Comparison of ENCODE assay signal across 20 cellular contexts in the genomic region with DNA sequence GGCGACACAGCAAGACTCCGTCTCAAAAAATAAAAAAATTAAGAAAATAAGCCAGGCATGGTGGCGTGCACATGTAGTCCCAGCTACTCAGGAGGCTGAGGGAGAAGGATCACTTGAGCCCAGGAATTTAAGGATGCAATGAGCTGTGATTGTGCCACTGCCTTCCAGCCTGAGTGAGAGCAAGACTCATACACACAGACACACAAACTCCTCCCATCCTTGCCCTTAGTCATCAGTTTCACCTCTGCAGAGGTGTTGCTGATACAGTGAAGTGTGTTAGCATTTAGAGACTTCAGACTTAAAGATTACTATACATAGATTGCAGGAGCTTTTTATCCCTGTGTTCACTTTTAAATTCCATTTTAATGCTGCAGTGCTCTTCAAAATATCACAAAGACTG. TPM values are rescaled to one million over a fixed set of nuclear protein-coding genes. Genes with fewer than 3 reads are reported as not detected.
DNase-seq lines count a peak whose midpoint lies in the region; ATAC-seq and TF ChIP-seq lines count a peak whose summit lies in the region.
"Had no signal": no experiment of that assay in that cellular context is flagged by ENCODE, and none has a peak within 500 bp of the region (broad histone marks: within the 10 kb centered on the region; RNA-seq: fewer than 3 reads in every experiment).

No MANE protein-coding gene starts in this region.

- H3K9me3 Mint-ChIP-seq in activated CD4-positive, alpha-beta T cell treated with anti-CD3 and anti-CD28 coated beads for 36 hours (ENCODE audit: low read depth): no peaks in the 10 kb centered on the region

- H3K4me3 Mint-ChIP-seq in activated CD4-positive, alpha-beta T cell treated with anti-CD3 and anti-CD28 coated beads for 36 hours: no peak overlapping the region

- TF ChIP-seq CTCF in 22Rv1 (IDR thresholded peaks at IDR 0.05) (no peak), foreskin keratinocyte (conservative IDR thresholded peaks at IDR 0.05) (no peak)

- H3K27me3 ChIP-seq in foreskin keratinocyte: no peaks in the 10 kb centered on the region
- H3K27me3 ChIP-seq: brain microvascular endothelial cell, left lung, upper lobe of right lung had no signal

- H3K36me3 Mint-ChIP-seq in activated CD4-positive, alpha-beta T cell treated with anti-CD3 and anti-CD28 coated beads for 36 hours (ENCODE audit: low read depth): peaks cover 7% of the 10 kb centered on the region

- CTCF ChIA-PET in activated CD4-positive, alpha-beta T cell treated with anti-CD3 and anti-CD28 coated beads for 36 hours (lab: Charles Lee): interaction anchor here (1.2 kb wide), 1 partner anchor 72 kb away, joined by 4 read pairs; no protein-coding TSS in a partner anchor

- intact Hi-C loops in activated CD4-positive, alpha-beta T cell treated with anti-CD3 and anti-CD28 coated beads for 36 hours (cut with DNase I, micrococcal nuclease): no loop called here

- H3K27ac ChIP-seq in 22Rv1 (peak overlapping the region; percentile 34; the same call in 1 of the 2 replicates), foreskin keratinocyte (no peak overlapping the region)
- H3K27ac ChIP-seq: brain microvascular endothelial cell, HL-60, left lung, upper lobe of right lung had no signal

- H3K27me3 Mint-ChIP-seq in activated CD4-positive, alpha-beta T cell treated with anti-CD3 and anti-CD28 coated beads for 36 hours: no peaks in the 10 kb centered on the region

- peak; percentile 61 for DNase-seq in activated CD4-positive, alpha-beta T cell treated with anti-CD3 and anti-CD28 coated beads for 36 hours
- no peak for DNase-seq in activated CD4-positive, alpha-beta T cell treated with anti-CD3 and anti-CD28 coated beads, Interleukin-2, amount 50 U/mL, for 1 hour
- peak; percentile 64 for DNase-seq in RPMI8226
- peak; percentile 40 to 75 for DNase-seq in foreskin keratinocyte
- no peak for DNase-seq in DMS79 (lab: John Stamatoyannopoulos, UW)
- DNase-seq: activated naive CD4-positive, alpha-beta T cell; brain microvascular endothelial cell; C1 segment of cervical spinal cord; H7; KBM-7; left lung; NCI-H1092 treated with DMSO at 0.1 percent for 48 hours; NCI-H524 treated with DMSO at 0.1 percent for 48 hours; PC-3; stimulated activated naive CD4-positive, alpha-beta T cell; upper lobe of right lung had no signal

- peak; percentile 77 for ATAC-seq in activated CD4-positive, alpha-beta T cell treated with anti-CD3 and anti-CD28 coated beads for 36 hours
- ATAC-seq in foreskin keratinocyte: peak; percentile 86
- no peak for ATAC-seq in GM19035 (IDR thresholded peaks at IDR 0.05; ENCODE audit: unreplicated experiment)
- ATAC-seq in GM18505 (IDR thresholded peaks at IDR 0.05; ENCODE audit: unreplicated experiment): no peak
- ATAC-seq: left lung, PC-3, upper lobe of right lung had no signal

- POLR2A ChIA-PET in activated CD4-positive, alpha-beta T cell treated with anti-CD3 and anti-CD28 coated beads for 36 hours (lab: Charles Lee): interaction anchor here (1.6 kb wide), 1 partner anchor 32 kb away, joined by 11 read pairs; a partner anchor contains a TSS

- H3K4me1 ChIP-seq in foreskin keratinocyte: no peaks in the 10 kb centered on the region

- H3K4me1 Mint-ChIP-seq in activated CD4-positive, alpha-beta T cell treated with anti-CD3 and anti-CD28 coated beads for 36 hours: peaks cover 34% of the 10 kb centered on the region

- no peak overlapping the region for H3K27ac Mint-ChIP-seq in activated CD4-positive, alpha-beta T cell treated with anti-CD3 and anti-CD28 coated beads for 36 hours

- TF ChIP-seq POLR2A in GM18505 (IDR thresholded peaks at IDR 0.05; ENCODE audit: borderline replicate concordance, extremely low read depth, insufficient read depth, insufficient read length): no peak

RNA-seq across cellular contexts. Expression of a gene that starts 5.5 kb away (rescaled TPM):
- 100 to 1,000 TPM; 148 to 275 TPM for total RNA-seq in activated CD4-positive, alpha-beta T cell treated with anti-CD3 and anti-CD28 coated beads for 36 hours
- 162 and 180 TPM in 2 replicates for total RNA-seq in foreskin keratinocyte
- 187 and 217 TPM in 2 replicates for polyA plus RNA-seq in foreskin keratinocyte

RNA-seq across cellular contexts. Expression of a gene that starts 31.9 kb away (rescaled TPM):
- total RNA-seq in activated CD4-positive, alpha-beta T cell treated with anti-CD3 and anti-CD28 coated beads for 36 hours: 10 to 100 TPM; 18.8 to 20.8 TPM
- total RNA-seq in foreskin keratinocyte: 16.9 and 17.8 TPM in 2 replicates
- polyA plus RNA-seq in foreskin keratinocyte: 4.0 and 4.9 TPM in 2 replicates

RNA-seq across cellular contexts. Expression of a gene that starts 56.9 kb away (rescaled TPM):
- 1,000 to 10,000 TPM; 2,017 to 2,916 TPM for total RNA-seq in activated CD4-positive, alpha-beta T cell treated with anti-CD3 and anti-CD28 coated beads for 36 hours
- 4,179 and 4,396 TPM in 2 replicates for total RNA-seq in foreskin keratinocyte
- 6,662 and 7,130 TPM in 2 replicates for polyA plus RNA-seq in foreskin keratinocyte

Comparison
In these comparisons a context has a peak if more than half of its experiments do, and no peak if none do; other contexts are left out.
1. DNase-seq: peak in activated CD4-positive, alpha-beta T cell treated with anti-CD3 and anti-CD28 coated beads for 36 hours (single experiment), RPMI8226 (single experiment) and foreskin keratinocyte (2 of 2); none in activated CD4-positive, alpha-beta T cell treated with anti-CD3 and anti-CD28 coated beads, Interleukin-2, amount 50 U/mL, for 1 hour (single experiment) and DMS79 (single experiment).
2. ATAC-seq: peak in activated CD4-positive, alpha-beta T cell treated with anti-CD3 and anti-CD28 coated beads for 36 hours (single experiment) and foreskin keratinocyte (single experiment); none in GM19035 (single experiment) and GM18505 (single experiment).